8 cellular contexts compared by ENCODE assay signal in genomic region chr2:12719400-12720104, GRCh38. TPM values are rescaled to one million over a fixed set of nuclear protein-coding genes. Genes with fewer than 3 reads are reported as not detected.
DNase-seq lines count a peak whose midpoint lies in the region; ATAC-seq and TF ChIP-seq lines count a peak whose summit lies in the region.

No MANE protein-coding gene starts in this region.

- no peak for TF ChIP-seq CTCF in activated B cell treated with CpG ODN at 0.5 μM for 24 hours (IDR thresholded peaks at IDR 0.05)
- TF ChIP-seq CTCF in spleen (IDR thresholded peaks at IDR 0.05 in 8 of 11, conservative IDR thresholded peaks at IDR 0.05 in 3 of 11), result no peak

- H3K27ac Mint-ChIP-seq in activated B cell treated with CpG ODN at 0.5 μM for 24 hours, result peak overlapping the region; percentile 91

- H3K36me3 Mint-ChIP-seq in activated B cell treated with CpG ODN at 0.5 μM for 24 hours (ENCODE audit: low read depth), result peaks cover 39% of the 10 kb centered on the region

- peak; percentile 2 for DNase-seq in NCI-H1105 treated with DMSO at 0.1 percent for 48 hours (lab: John Stamatoyannopoulos, UW)
- no peak for DNase-seq in NCI-H1105 (lab: John Stamatoyannopoulos, UW)
- no peak for DNase-seq in activated B cell treated with CpG ODN at 0.5 μM for 24 hours
- no peak for DNase-seq in iPS DF 6.9 (ENCODE audit: low read depth, low spot score)
- DNase-seq in spleen, result no peak
- DNase-seq in GOT3 (lab: John Stamatoyannopoulos, UW), result no peak
- no peak for DNase-seq in NCI-H345 treated with DMSO at 0.1 percent for 48 hours (lab: John Stamatoyannopoulos, UW; ENCODE audit: unreplicated experiment)
- no peak for DNase-seq in stimulated activated CD4-positive, alpha-beta T cell treated with anti-CD3 and anti-CD28 coated beads, Interleukin-2, amount 100 ng/mL, for 48 hours

- intact Hi-C loops in activated B cell treated with CpG ODN at 0.5 μM for 24 hours (cut with micrococcal nuclease) (loop anchor here (5.0 to 10.0 kb wide), 11 partner anchors 217 to 1565 kb away; partner anchors contain the start of genes E2F6, ROCK2 and SLC66A3), spleen (cut with DNase I; ENCODE audit: low total_unique reads) (loop anchor here (5.0 kb wide), 3 partner anchors 213 to 892 kb away; no protein-coding TSS in a partner anchor)

- H3K36me3 ChIP-seq in iPS DF 6.9 (ENCODE audit: control insufficient read depth, insufficient read depth, low read length), result 0 out of 2 replicates have a peak, but pooled peaks cover 2% of the 10 kb centered on the region
- peaks cover 0 to 17% (median 4%) of the 10 kb centered on the region in 6 donors for H3K36me3 ChIP-seq in spleen

- H3K9me3 Mint-ChIP-seq in activated B cell treated with CpG ODN at 0.5 μM for 24 hours, result no peaks in the 10 kb centered on the region

- H3K4me3 ChIP-seq in iPS DF 6.9 (ENCODE audit: low read length) (peak overlapping the region; percentile 78; the same call in 1 of the 2 replicates), spleen (peak overlapping the region; percentile 52 to 92 (median 78))

- peak overlapping the region; percentile 97 for H3K4me3 Mint-ChIP-seq in activated B cell treated with CpG ODN at 0.5 μM for 24 hours

- H3K27me3 Mint-ChIP-seq in activated B cell treated with CpG ODN at 0.5 μM for 24 hours, result no peaks in the 10 kb centered on the region

- CTCF ChIA-PET in activated B cell treated with CpG ODN at 0.5 μM for 24 hours (lab: Charles Lee), result no interaction called here

- H3K4me1 ChIP-seq in iPS DF 6.9 (ENCODE audit: control insufficient read depth, insufficient read depth, low read length) (peaks cover 4% of the 10 kb centered on the region), spleen (peaks cover 16 to 86% (median 53%) of the 10 kb centered on the region in 6 donors)

- H3K9me3 ChIP-seq in iPS DF 6.9 (ENCODE audit: control insufficient read depth, insufficient read depth, low read length) (no peaks in the 10 kb centered on the region), spleen (no peaks in the 10 kb centered on the region)

- H3K27ac ChIP-seq in iPS DF 6.9 (ENCODE audit: low read length) (no peak overlapping the region), spleen (peak overlapping the region; percentile 84 to 97 (median 96))

- WGBS in iPS DF 6.9 (ENCODE audit: insufficient coverage, insufficient read length), result no CpG with 5 or more reads among the region's 9 CpGs
- WGBS in spleen, 5 donors, result 39 to 50% (median 40%) methylated on average over 9 of the region's 9 CpGs

- no peak for ATAC-seq in activated B cell treated with CpG ODN at 0.5 μM for 24 hours (ENCODE audit: low read depth)

- POLR2A ChIA-PET in activated B cell treated with CpG ODN at 0.5 μM for 24 hours (lab: Charles Lee), result interaction anchor here (1.2 kb wide), 1 partner anchor 9 kb away, joined by 4 read pairs; no protein-coding TSS in a partner anchor

- H3K27me3 ChIP-seq in iPS DF 6.9 (ENCODE audit: control insufficient read depth, insufficient read depth, low read length), result no peaks in the 10 kb centered on the region
- peaks cover 0 to 36% (median 6%) of the 10 kb centered on the region in 7 donors for H3K27me3 ChIP-seq in spleen (replicated peaks in 1 of 7)

- H3K4me1 Mint-ChIP-seq in activated B cell treated with CpG ODN at 0.5 μM for 24 hours, result peaks cover 72% of the 10 kb centered on the region

- TF ChIP-seq POLR2A in spleen (IDR thresholded peaks at IDR 0.05), result no peak

RNA-seq across cellular contexts. Expression of gene TRIB2, which starts 2.8 kb away (rescaled TPM):
- total RNA-seq in activated B cell treated with CpG ODN at 0.5 μM for 24 hours, result 17.7 and 19.3 TPM in 2 replicates
- total RNA-seq in spleen, result 100 to 1,000 TPM in 5 of 7 donors, 10 to 100 TPM in 2; 69.3 to 216 (median 148) TPM
- 10 to 100 TPM; 45.5 to 73.3 (median 51.0) TPM for polyA plus RNA-seq in spleen
